In the genomic region with DNA sequence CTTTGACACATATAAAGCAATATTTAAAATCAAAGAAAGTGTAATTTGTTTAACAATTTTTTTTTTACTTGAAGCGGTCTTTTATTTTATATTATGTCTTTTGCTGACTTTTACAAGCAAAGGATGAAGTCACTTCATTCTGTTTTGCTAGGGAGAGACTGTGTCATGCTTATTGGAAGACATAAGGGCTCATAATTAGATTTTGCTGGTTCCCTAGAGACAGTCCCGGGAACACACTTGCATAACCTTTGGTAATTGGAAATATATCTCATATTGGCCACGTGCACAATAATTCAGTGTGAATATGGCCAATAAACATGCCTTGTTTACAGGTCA, we compare ENCODE assay signal across 9 cellular contexts. TPM values are rescaled to one million over a fixed set of nuclear protein-coding genes. Genes with fewer than 3 reads are reported as not detected.
A peak's percentile ranks its signal among the peaks of the same experiment; 100 is the strongest.
DNase-seq lines count a peak whose midpoint lies in the region; ATAC-seq, FAIRE-seq and TF ChIP-seq lines count a peak whose summit lies in the region.
"Had no signal": no experiment of that assay in that cellular context is flagged by ENCODE, and none has a peak within 500 bp of the region (broad histone marks: within the 10 kb centered on the region; RNA-seq: fewer than 3 reads in every experiment).

No MANE protein-coding gene starts in this region.

- peaks cover 4% of the 10 kb centered on the region; the same call in 2 of the 3 replicates for H3K9me3 ChIP-seq in A549
- H3K9me3 ChIP-seq in mesodermal cell (ENCODE audit: control insufficient read depth, low read length), result peaks cover 15% of the 10 kb centered on the region

- TF ChIP-seq POLR2A in A549 (IDR thresholded peaks at IDR 0.05; ENCODE audit: low read length), result no peak

- peak overlapping the region; percentile 84 to 87 for H3K27ac ChIP-seq in A549
- H3K27ac ChIP-seq in mesodermal cell (ENCODE audit: low read depth, low read length, severe bottlenecking), result no peak overlapping the region

- FAIRE-seq in A549 (lab: Jason Lieb, UNC), result no peak
- FAIRE-seq: TTC549 had no signal

- no peak for TF ChIP-seq CTCF in A549 (IDR thresholded peaks at IDR 0.05)
- TF ChIP-seq CTCF in HFF-Myc (IDR thresholded peaks at IDR 0.05; ENCODE audit: low read depth, low read length, missing control alignments), result no peak
- no peak for TF ChIP-seq CTCF in nephron progenitor cell (IDR thresholded peaks at IDR 0.05)

- CTCF ChIA-PET in A549 (lab: Yijun Ruan, JAX), result interaction anchor here (0.6 to 1.4 kb wide), 2 partner anchors 15 to 316 kb away, joined by 3 to 4 read pairs; no protein-coding TSS in a partner anchor

- no peak overlapping the region for H3K4me3 Mint-ChIP-seq in activated T-helper 17 cell treated with anti-CD3 and anti-CD28 coated beads, Interleukin-2, amount 50 U/mL, for 72 hours
- no peak overlapping the region for H3K4me3 Mint-ChIP-seq in nephron progenitor cell

- peaks cover 5% of the 10 kb centered on the region for H3K36me3 ChIP-seq in mesodermal cell (ENCODE audit: control insufficient read depth, insufficient read depth, low read length)

- peaks cover 16% of the 10 kb centered on the region for H3K27me3 Mint-ChIP-seq in activated T-helper 17 cell treated with anti-CD3 and anti-CD28 coated beads, Interleukin-2, amount 50 U/mL, for 72 hours
- peaks cover 3% of the 10 kb centered on the region for H3K27me3 Mint-ChIP-seq in nephron progenitor cell (ENCODE audit: low read depth, poor library complexity)

- peak overlapping the region; percentile 69; the same call in 2 of the 3 replicates for H3K4me3 ChIP-seq in A549
- peak overlapping the region; percentile 72 for H3K4me3 ChIP-seq in HFF-Myc (replicated peaks; ENCODE audit: low read depth, low read length)
- peak overlapping the region; percentile 76 for H3K4me3 ChIP-seq in mesodermal cell (ENCODE audit: extremely low read depth, insufficient read depth, low read length, poor library complexity, severe bottlenecking)

- peak overlapping the region; percentile 18 for H3K27ac Mint-ChIP-seq in activated T-helper 17 cell treated with anti-CD3 and anti-CD28 coated beads, Interleukin-2, amount 50 U/mL, for 72 hours
- H3K27ac Mint-ChIP-seq in nephron progenitor cell, result no peak overlapping the region

- no peak for TF ChIP-seq RAD21 in A549 (conservative IDR thresholded peaks at IDR 0.05 in 1 of 2, IDR thresholded peaks at IDR 0.05 in 1 of 2)

- H3K4me1 Mint-ChIP-seq in activated T-helper 17 cell treated with anti-CD3 and anti-CD28 coated beads, Interleukin-2, amount 50 U/mL, for 72 hours, result no peaks in the 10 kb centered on the region
- peaks cover 4% of the 10 kb centered on the region for H3K4me1 Mint-ChIP-seq in nephron progenitor cell

- POLR2A ChIA-PET in A549 (lab: Yijun Ruan, JAX), result interaction anchor here (0.5 kb wide), 1 partner anchor 16 kb away, joined by 7 read pairs; no protein-coding TSS in a partner anchor

- H3K9me3 Mint-ChIP-seq in activated T-helper 17 cell treated with anti-CD3 and anti-CD28 coated beads, Interleukin-2, amount 50 U/mL, for 72 hours, result no peaks in the 10 kb centered on the region
- H3K9me3 Mint-ChIP-seq in nephron progenitor cell, result peaks cover 42% of the 10 kb centered on the region

- peak overlapping the region; percentile 56 for H3K4me2 ChIP-seq in A549

- no peak for TF ChIP-seq EP300 in A549 (IDR thresholded peaks at IDR 0.05)

- peaks cover 13% of the 10 kb centered on the region for H3K4me1 ChIP-seq in A549
- H3K4me1 ChIP-seq in mesodermal cell (ENCODE audit: control insufficient read depth, insufficient read depth, low read length, poor library complexity, severe bottlenecking), result peaks cover 17% of the 10 kb centered on the region

- ATAC-seq in A549, result no peak
- no peak for ATAC-seq in activated T-helper 17 cell treated with anti-CD3 and anti-CD28 coated beads, Interleukin-2, amount 50 U/mL, for 72 hours (replicated peaks)

- DNase-seq in A549 (ENCODE audit: low read depth in 1 of 2, low spot score in 1 of 2) (no peak), HFF-Myc (ENCODE audit: extremely low read depth, low read depth) (no peak), nephron progenitor cell (no peak), epidermal melanocyte (ENCODE audit: insufficient read length, low spot score) (no peak), NCI-H2081 treated with DMSO at 0.1 percent for 48 hours (lab: John Stamatoyannopoulos, UW) (no peak), COR-L47 (lab: John Stamatoyannopoulos, UW) (no peak)

- H3K36me3 Mint-ChIP-seq in activated T-helper 17 cell treated with anti-CD3 and anti-CD28 coated beads, Interleukin-2, amount 50 U/mL, for 72 hours (ENCODE audit: low read depth), result no peaks in the 10 kb centered on the region
- no peaks in the 10 kb centered on the region for H3K36me3 Mint-ChIP-seq in nephron progenitor cell (ENCODE audit: low read depth)

- 26% methylated on average over 3 of the region's 3 CpGs for WGBS in A549 (ENCODE audit: missing lambda C conversion rate)
- 33 to 83% methylated on average over 1 to 2 of the region's 3 CpGs for WGBS in mesodermal cell (ENCODE audit: insufficient coverage in 2 of 2), 2 experiments

TF ChIP-seq in A549, 52 proteins besides CTCF, POLR2A, EP300 and RAD21:
- TF ChIP-seq, protein P1, sequence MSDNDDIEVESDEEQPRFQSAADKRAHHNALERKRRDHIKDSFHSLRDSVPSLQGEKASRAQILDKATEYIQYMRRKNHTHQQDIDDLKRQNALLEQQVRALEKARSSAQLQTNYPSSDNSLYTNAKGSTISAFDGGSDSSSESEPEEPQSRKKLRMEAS (IDR thresholded peaks at IDR 0.05), result 0 out of 2 replicates have a peak, but pooled peaks have one; percentile 6
- TF ChIP-seq HDAC2 (IDR thresholded peaks at IDR 0.05), result no peak

RNA-seq across cellular contexts. Expression of gene NET1, which starts 0.4 kb away (rescaled TPM):
- polyA plus RNA-seq in A549 (2011; rRNA removed), result 132 and 144 TPM in 2 replicates
- polyA plus RNA-seq in A549 (2012; cell fraction: cytosol; rRNA removed), result 36.8 and 40.4 TPM in 2 replicates
- 17.0 and 17.3 TPM in 2 replicates for polyA plus RNA-seq in A549 (2012; cell fraction: nucleus; rRNA removed)
- 36.3 to 43.4 TPM (median 42.9 TPM) in 3 replicates for polyA plus RNA-seq in A549 (2017; fragmentation: RNase III; extraction: RNeasy Plus Mini Kit Qiagen cat#74134 plus additional on column Dnase treatment)
- 149 and 173 TPM in 2 replicates for polyA minus RNA-seq in A549 (2011; rRNA and poly(A)+ RNA removed)
- 10 to 100 TPM; 17.0 to 39.6 TPM for total RNA-seq in activated T-helper 17 cell treated with anti-CD3 and anti-CD28 coated beads, Interleukin-2, amount 50 U/mL, for 72 hours
- 45.6 TPM for polyA plus RNA-seq in mesodermal cell (2013, experiment 1 of 2)
- 36.8 TPM for polyA plus RNA-seq in mesodermal cell (2013, experiment 2 of 2)

RNA-seq across cellular contexts. Expression of gene TUBAL3, which starts 7.3 kb away (rescaled TPM):
- polyA plus RNA-seq in A549 (2011; rRNA removed) (1.4 and 2.1 TPM in 2 replicates), A549 (2017; fragmentation: RNase III; extraction: RNeasy Plus Mini Kit Qiagen cat#74134 plus additional on column Dnase treatment) (0.34 to 0.37 TPM (median 0.36 TPM) in 3 replicates)
- polyA plus RNA-seq in A549 (2012; cell fraction: cytosol; rRNA removed), result 0.69 TPM in 2 replicates
- 0.55 and 0.61 TPM in 2 replicates for polyA plus RNA-seq in A549 (2012; cell fraction: nucleus; rRNA removed)
- polyA minus RNA-seq in A549 (2011; rRNA and poly(A)+ RNA removed), result 1.4 and 1.8 TPM in 2 replicates
- total RNA-seq in activated T-helper 17 cell treated with anti-CD3 and anti-CD28 coated beads, Interleukin-2, amount 50 U/mL, for 72 hours, result not detected
- polyA plus RNA-seq in mesodermal cell (2013, experiment 1 of 2), result not detected
- not detected for polyA plus RNA-seq in mesodermal cell (2013, experiment 2 of 2)

RNA-seq across cellular contexts. Expression of gene UCN3, which starts 47.1 kb away (rescaled TPM):
- polyA plus RNA-seq in A549 (2011; rRNA removed) (not detected in 2 replicates), A549 (2017; fragmentation: RNase III; extraction: RNeasy Plus Mini Kit Qiagen cat#74134 plus additional on column Dnase treatment) (0.11 TPM in 1 of 3 replicates, not detected in the others)
- not detected in 2 replicates for polyA plus RNA-seq in A549 (2012; cell fraction: cytosol; rRNA removed)
- 0.04 TPM in 1 of 2 replicates, not detected in the other for polyA plus RNA-seq in A549 (2012; cell fraction: nucleus; rRNA removed)
- polyA minus RNA-seq in A549 (2011; rRNA and poly(A)+ RNA removed), result not detected in 2 replicates
- total RNA-seq in activated T-helper 17 cell treated with anti-CD3 and anti-CD28 coated beads, Interleukin-2, amount 50 U/mL, for 72 hours, result not detected
- not detected for polyA plus RNA-seq in mesodermal cell (2013, experiment 1 of 2)
- polyA plus RNA-seq in mesodermal cell (2013, experiment 2 of 2), result not detected
